19 cellular contexts compared by ENCODE assay signal in genomic region chr3:116342499-116342898, GRCh38.
"Had no signal": no experiment of that assay in that cellular context is flagged by ENCODE, and none has a peak within 500 bp of the region (broad histone marks: within the 10 kb centered on the region; RNA-seq: fewer than 3 reads in every experiment).

No MANE protein-coding gene starts in this region.

- H3K4me3 ChIP-seq: adrenal gland had no signal

- H3K4me1 Mint-ChIP-seq: activated naive CD8-positive, alpha-beta T cell treated with anti-CD3 and anti-CD28 coated beads, Interleukin-2, amount 10 ng/mL, durations not matched to agents 7 days and 5 days had no signal

- ATAC-seq: activated CD4-positive, CD25-positive, alpha-beta regulatory T cell treated with anti-CD3 and anti-CD28 coated beads, Interleukin-2, amount 50 U/mL, for 24 hours; activated CD8-positive, alpha-beta T cell treated with anti-CD3 and anti-CD28 coated beads for 36 hours; Right ventricle myocardium inferior had no signal

- H3K4me3 Mint-ChIP-seq: activated CD8-positive, alpha-beta T cell treated with anti-CD3 and anti-CD28 coated beads for 36 hours; activated naive CD8-positive, alpha-beta T cell treated with anti-CD3 and anti-CD28 coated beads, Interleukin-2, amount 10 ng/mL, durations not matched to agents 7 days and 5 days; T-helper 1 cell treated with Interleukin-12 subunit alpha and Interleukin-12 subunit beta and Interleukin-4 antibody, amounts not matched to agents 30 μg/mL and 1 μg/mL, for 36 hours had no signal

- H3K4me1 ChIP-seq: adrenal gland had no signal

- DNase-seq: activated CD4-positive, alpha-beta T cell treated with anti-CD3 and anti-CD28 coated beads for 4 hours; activated CD8-positive, alpha-beta memory T cell treated with anti-CD3 and anti-CD28 coated beads, Interleukin-2, amount 50 U/mL, for 48 hours; activated CD8-positive, alpha-beta T cell treated with anti-CD3 and anti-CD28 coated beads for 36 hours; activated naive CD4-positive, alpha-beta T cell treated with anti-CD3 and anti-CD28 coated beads, Interleukin-2, amount 50 U/mL, for 16 hours; activated naive CD8-positive, alpha-beta T cell treated with anti-CD3 and anti-CD28 coated beads, Interleukin-2, amount 10 ng/mL, durations not matched to agents 7 days and 5 days; activated T-cell treated with anti-CD3 and anti-CD28 coated beads, Interleukin-2, amount 50 U/mL, for 1 hour; adrenal gland; anterior cingulate cortex; cerebellar nuclear complex; NCI-H1092; NCI-H1417; NCI-H1930; NCI-H2171 treated with DMSO at 0.1 percent for 48 hours; NCI-H226; NCI-H526; NCI-H82 had no signal

- H3K27ac ChIP-seq: adrenal gland had no signal

- H3K27me3 Mint-ChIP-seq: activated CD8-positive, alpha-beta T cell treated with anti-CD3 and anti-CD28 coated beads for 36 hours; activated naive CD8-positive, alpha-beta T cell treated with anti-CD3 and anti-CD28 coated beads, Interleukin-2, amount 10 ng/mL, durations not matched to agents 7 days and 5 days had no signal

- H3K36me3 ChIP-seq: adrenal gland had no signal

- H3K9me3 Mint-ChIP-seq: activated CD8-positive, alpha-beta T cell treated with anti-CD3 and anti-CD28 coated beads for 36 hours; T-helper 1 cell treated with Interleukin-12 subunit alpha and Interleukin-12 subunit beta and Interleukin-4 antibody, amounts not matched to agents 30 μg/mL and 1 μg/mL, for 36 hours had no signal

- H3K36me3 Mint-ChIP-seq: activated naive CD8-positive, alpha-beta T cell treated with anti-CD3 and anti-CD28 coated beads, Interleukin-2, amount 10 ng/mL, durations not matched to agents 7 days and 5 days had no signal

- H3K27me3 ChIP-seq: adrenal gland had no signal

- H3K27ac Mint-ChIP-seq: activated CD8-positive, alpha-beta T cell treated with anti-CD3 and anti-CD28 coated beads for 36 hours; activated naive CD8-positive, alpha-beta T cell treated with anti-CD3 and anti-CD28 coated beads, Interleukin-2, amount 10 ng/mL, durations not matched to agents 7 days and 5 days; T-helper 1 cell treated with Interleukin-12 subunit alpha and Interleukin-12 subunit beta and Interleukin-4 antibody, amounts not matched to agents 30 μg/mL and 1 μg/mL, for 36 hours had no signal
